13 cellular contexts compared by ENCODE assay signal in the genomic region with DNA sequence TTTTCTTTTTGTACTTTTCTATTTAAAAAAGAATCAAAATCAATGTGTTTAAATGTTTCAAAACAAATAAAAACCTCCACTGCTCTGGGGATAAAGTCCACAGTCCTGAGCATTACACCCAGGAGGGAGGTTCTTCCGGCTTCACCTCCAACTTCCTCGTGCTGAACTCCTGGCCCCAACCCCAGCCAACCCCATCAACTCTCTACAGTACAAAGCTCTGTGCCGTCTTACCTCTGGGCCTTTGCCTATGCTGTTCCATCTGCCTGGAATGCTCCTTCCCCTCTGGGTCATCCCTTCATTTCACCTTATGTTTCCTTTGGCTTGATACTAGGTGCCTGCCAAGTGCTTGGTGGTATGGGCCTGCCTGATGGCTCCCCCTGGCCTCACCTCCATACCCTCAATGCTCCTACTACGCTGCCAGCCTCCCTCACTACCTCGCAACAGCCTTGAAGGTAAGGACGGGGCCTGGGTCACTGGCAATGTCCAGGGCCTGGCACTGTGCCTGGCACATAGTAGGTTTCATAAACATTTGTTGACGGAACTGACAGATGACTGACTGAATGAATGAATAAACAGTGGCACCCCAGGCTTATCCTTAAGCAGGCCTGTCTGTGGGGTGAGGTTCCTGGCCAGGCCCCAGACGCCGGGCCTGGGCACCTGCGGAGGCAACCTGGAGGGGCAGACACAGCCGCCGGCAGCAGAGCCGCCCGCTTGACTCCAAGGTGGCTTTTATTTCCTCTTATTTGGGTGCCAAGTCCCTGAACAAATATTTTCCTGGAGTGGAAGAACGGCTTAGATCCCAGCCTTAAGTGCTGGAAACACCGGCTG. TPM values are rescaled to one million over a fixed set of nuclear protein-coding genes. Genes with fewer than 3 reads are reported as not detected.
DNase-seq lines count a peak whose midpoint lies in the region; TF ChIP-seq lines count a peak whose summit lies in the region.
"Had no signal": no experiment of that assay in that cellular context is flagged by ENCODE, and none has a peak within 500 bp of the region (broad histone marks: within the 10 kb centered on the region; RNA-seq: fewer than 3 reads in every experiment).

No MANE protein-coding gene starts in this region.

- H3K9me3 Mint-ChIP-seq in neural crest cell: no peaks in the 10 kb centered on the region

- H3K27ac ChIP-seq in duodenal mucosa (ENCODE audit: low read depth, low read length): peak overlapping the region; percentile 93
- no peak overlapping the region for H3K27ac ChIP-seq in spleen
- H3K27ac ChIP-seq: BLaER1 treated with 17β-estradiol and CSF1 and Interleukin-3, amounts not matched to agents 10 nM and 100 nM; coronary artery had no signal

- peaks cover 20% of the 10 kb centered on the region for H3K4me1 Mint-ChIP-seq in neural crest cell

- DNase-seq in DMS153 (lab: John Stamatoyannopoulos, UW) (peak; percentile 72), NCI-H1105 treated with DMSO at 0.1 percent for 48 hours (lab: John Stamatoyannopoulos, UW) (peak; percentile 67), neural crest cell (ENCODE audit: low read depth, low spot score) (no peak), HPDE6-E6E7 (ENCODE audit: extremely low spot score) (no peak), spleen (no peak), NK-92 (lab: John Stamatoyannopoulos, UW; ENCODE audit: unreplicated experiment) (no peak)
- DNase-seq in stimulated activated CD4-positive, alpha-beta T cell treated with anti-CD3 and anti-CD28 coated beads, Interleukin-2, amount 100 ng/mL, for 24 hours: no peak
- DNase-seq: kidney glomerular epithelial cell, occipital lobe, T-helper 2 cell had no signal

- H3K4me3 ChIP-seq in duodenal mucosa (ENCODE audit: low read depth in 1 of 2, low read length in 2 of 2) (peak overlapping the region; percentile 16 to 58), spleen (no peak overlapping the region)
- H3K4me3 ChIP-seq: BLaER1 treated with 17β-estradiol and CSF1 and Interleukin-3, amounts not matched to agents 10 nM and 100 nM; coronary artery had no signal

- no peak for TF ChIP-seq POLR2A in spleen (IDR thresholded peaks at IDR 0.05)

- peaks cover 2% of the 10 kb centered on the region for H3K36me3 Mint-ChIP-seq in neural crest cell (ENCODE audit: low read depth)

- peaks cover 35 to 58% of the 10 kb centered on the region in 2 donors for H3K4me1 ChIP-seq in duodenal mucosa (ENCODE audit: control insufficient read depth in 1 of 2, insufficient read depth in 2 of 2, low read length in 2 of 2)
- no peaks in the 10 kb centered on the region for H3K4me1 ChIP-seq in spleen
- H3K4me1 ChIP-seq: BLaER1 treated with 17β-estradiol and CSF1 and Interleukin-3, amounts not matched to agents 10 nM and 100 nM had no signal

- peak overlapping the region; percentile 46 to 51 for H3K9ac ChIP-seq in duodenal mucosa (ENCODE audit: low read depth in 1 of 2, low read length in 2 of 2)
- H3K9ac ChIP-seq: BLaER1 treated with 17β-estradiol and CSF1 and Interleukin-3, amounts not matched to agents 10 nM and 100 nM had no signal

- TF ChIP-seq CTCF in neural crest cell (conservative IDR thresholded peaks at IDR 0.05) (no peak), spleen (IDR thresholded peaks at IDR 0.05 in 8 of 11, conservative IDR thresholded peaks at IDR 0.05 in 3 of 11) (no peak)

- H3K27me3 ChIP-seq in duodenal mucosa (ENCODE audit: control insufficient read depth in 1 of 2, insufficient read depth in 2 of 2, low read length in 2 of 2) (no peaks in the 10 kb centered on the region), spleen (replicated peaks in 1 of 7) (no peaks in the 10 kb centered on the region)
- H3K27me3 ChIP-seq: BLaER1 treated with 17β-estradiol and CSF1 and Interleukin-3, amounts not matched to agents 10 nM and 100 nM had no signal

- H3K4me3 Mint-ChIP-seq in neural crest cell: no peak overlapping the region

- H3K36me3 ChIP-seq in duodenal mucosa (ENCODE audit: control insufficient read depth in 1 of 2, insufficient read depth in 2 of 2, low read length in 2 of 2) (peaks cover 8 to 13% of the 10 kb centered on the region in 2 donors), spleen (no peaks in the 10 kb centered on the region)

- intact Hi-C loops in spleen (cut with DNase I; ENCODE audit: low total_unique reads): no loop called here

- WGBS in spleen, 5 donors: 83 to 89% (median 86%) methylated on average over 9 to 16 of the region's 16 CpGs

- H3K9me3 ChIP-seq in duodenal mucosa (ENCODE audit: control insufficient read depth in 1 of 2, low read length in 2 of 2) (no peaks in the 10 kb centered on the region), spleen (no peaks in the 10 kb centered on the region)
- H3K9me3 ChIP-seq: BLaER1 treated with 17β-estradiol and CSF1 and Interleukin-3, amounts not matched to agents 10 nM and 100 nM had no signal

- H3K27ac Mint-ChIP-seq in neural crest cell (ENCODE audit: unreplicated experiment): peak overlapping the region; percentile 65

- no peaks in the 10 kb centered on the region for H3K27me3 Mint-ChIP-seq in neural crest cell (ENCODE audit: low read depth)

RNA-seq across cellular contexts. Expression of gene SDC1, which starts 28.7 kb away (rescaled TPM):
- total RNA-seq in neural crest cell: 81.0 and 85.4 TPM in 2 replicates
- total RNA-seq in spleen: 10 to 100 TPM in 6 of 7 donors, 1 to 10 TPM in 1; 6.0 to 43.8 (median 21.7) TPM
- polyA plus RNA-seq in spleen: 1 to 10 TPM in 1 of 3 donors, under 1 TPM in 2; 0.54 to 3.5 (median 0.85) TPM

Comparison
In these comparisons a context has a peak if more than half of its experiments do, and no peak if none do; other contexts are left out.
1. DNase-seq: peak in DMS153 (single experiment) and NCI-H1105 treated with DMSO at 0.1 percent for 48 hours (single experiment); none in neural crest cell (single experiment), HPDE6-E6E7 (single experiment), spleen (single experiment), NK-92 (single experiment) and stimulated activated CD4-positive, alpha-beta T cell treated with anti-CD3 and anti-CD28 coated beads, Interleukin-2, amount 100 ng/mL, for 24 hours (0 of 2).
2. H3K4me3 ChIP-seq: peak in duodenal mucosa (2 of 2); none in spleen (0 of 8).